9 cellular contexts compared by ENCODE assay signal in the genomic region with DNA sequence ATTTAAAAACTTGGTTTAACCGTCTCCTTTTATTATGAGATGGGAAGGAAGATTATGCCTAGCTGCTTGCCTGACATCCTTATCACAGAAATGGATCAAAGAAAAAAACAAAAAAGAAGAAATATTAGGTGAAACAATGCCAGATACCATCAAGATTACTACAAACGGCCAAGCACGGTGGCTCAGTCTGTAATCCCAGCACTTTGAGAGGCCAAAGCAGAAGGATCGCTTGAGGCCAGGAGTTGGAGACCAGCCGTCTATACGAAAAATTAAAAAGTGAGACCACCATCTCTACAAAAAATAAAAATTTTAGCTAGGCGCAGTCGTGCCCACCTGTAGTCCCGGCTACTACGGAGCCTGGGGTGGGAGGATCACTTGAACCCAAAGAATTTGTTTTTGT. TPM values are rescaled to one million over a fixed set of nuclear protein-coding genes. Genes with fewer than 3 reads are reported as not detected.
A peak's percentile ranks its signal among the peaks of the same experiment; 100 is the strongest.
DNase-seq lines count a peak whose midpoint lies in the region; ATAC-seq and TF ChIP-seq lines count a peak whose summit lies in the region.
"Had no signal": no experiment of that assay in that cellular context is flagged by ENCODE, and none has a peak within 500 bp of the region (broad histone marks: within the 10 kb centered on the region; RNA-seq: fewer than 3 reads in every experiment).

No MANE protein-coding gene starts in this region.

- WGBS in stomach, 5 donors, result 44 to 54% (median 45%) methylated on average over 10 of the region's 10 CpGs

- no peak for TF ChIP-seq POLR2A in stomach (IDR thresholded peaks at IDR 0.05)

- H3K27me3 ChIP-seq in stomach, result no peaks in the 10 kb centered on the region

- DNase-seq in T-helper 2 cell treated with Interferon-gamma antibody and Interleukin-4, amounts not matched to agents 5 μg/mL and 100 μg/mL, for 36 hours (ENCODE audit: low spot score), result no peak
- DNase-seq in T-helper 2 cell (no peak), WTC11 (ENCODE audit: low spot score) (no peak), glutamatergic neuron (no peak), stomach (no peak), pons (ENCODE audit: low spot score) (no peak), hippocampal formation (lab: John Stamatoyannopoulos, UW) (no peak)
- DNase-seq: NCI-H524 had no signal

- H3K4me3 ChIP-seq in stomach, result peak overlapping the region; percentile 91 to 97 (median 95)

- H3K27me3 Mint-ChIP-seq in T-helper 2 cell treated with Interferon-gamma antibody and Interleukin-4, amounts not matched to agents 5 μg/mL and 100 μg/mL, for 36 hours (ENCODE audit: low read depth), result no peaks in the 10 kb centered on the region
- H3K27me3 Mint-ChIP-seq in WTC11 (ENCODE audit: low read depth) (no peaks in the 10 kb centered on the region), glutamatergic neuron (ENCODE audit: unreplicated experiment) (peaks cover 21% of the 10 kb centered on the region)

- ATAC-seq in WTC11, result no peak
- ATAC-seq in activated CD4-positive, CD25-positive, alpha-beta regulatory T cell treated with anti-CD3 and anti-CD28 coated beads, Interleukin-2, amount 50 U/mL, for 24 hours, result no peak

- POLR2A ChIA-PET in WTC11 (lab: Charles Lee), result no interaction called here

- H3K4me3 Mint-ChIP-seq in T-helper 2 cell treated with Interferon-gamma antibody and Interleukin-4, amounts not matched to agents 5 μg/mL and 100 μg/mL, for 36 hours, result peak overlapping the region; percentile 90
- H3K4me3 Mint-ChIP-seq in WTC11, result peak overlapping the region; percentile 94
- H3K4me3 Mint-ChIP-seq in glutamatergic neuron (ENCODE audit: unreplicated experiment), result peak overlapping the region; percentile 99

- peaks cover 28 to 69% (median 45%) of the 10 kb centered on the region in 4 donors for H3K4me1 ChIP-seq in stomach

- CTCF ChIA-PET in WTC11 (lab: Charles Lee), result no interaction called here

- H3K4me1 Mint-ChIP-seq in T-helper 2 cell treated with Interferon-gamma antibody and Interleukin-4, amounts not matched to agents 5 μg/mL and 100 μg/mL, for 36 hours (ENCODE audit: low read depth), result peaks cover 52% of the 10 kb centered on the region
- H3K4me1 Mint-ChIP-seq in WTC11 (peaks cover 49% of the 10 kb centered on the region), glutamatergic neuron (ENCODE audit: low read depth, unreplicated experiment) (peaks cover 33% of the 10 kb centered on the region)

- TF ChIP-seq EP300 in stomach (IDR thresholded peaks at IDR 0.05), result no peak

- no peaks in the 10 kb centered on the region for H3K36me3 ChIP-seq in stomach

- no peaks in the 10 kb centered on the region for H3K9me3 Mint-ChIP-seq in T-helper 2 cell treated with Interferon-gamma antibody and Interleukin-4, amounts not matched to agents 5 μg/mL and 100 μg/mL, for 36 hours
- H3K9me3 Mint-ChIP-seq in WTC11 (no peaks in the 10 kb centered on the region), glutamatergic neuron (ENCODE audit: unreplicated experiment) (peaks cover 29% of the 10 kb centered on the region)

- no peak overlapping the region for H3K27ac Mint-ChIP-seq in T-helper 2 cell treated with Interferon-gamma antibody and Interleukin-4, amounts not matched to agents 5 μg/mL and 100 μg/mL, for 36 hours
- peak overlapping the region; percentile 58 for H3K27ac Mint-ChIP-seq in WTC11
- H3K27ac Mint-ChIP-seq in glutamatergic neuron (ENCODE audit: unreplicated experiment), result peak overlapping the region; percentile 99

- intact Hi-C loops in stomach (cut with DNase I; ENCODE audit: low total_unique reads), result no loop called here

- H3K36me3 Mint-ChIP-seq in T-helper 2 cell treated with Interferon-gamma antibody and Interleukin-4, amounts not matched to agents 5 μg/mL and 100 μg/mL, for 36 hours (ENCODE audit: low read depth), result peaks cover 10% of the 10 kb centered on the region
- H3K36me3 Mint-ChIP-seq in WTC11, result no peaks in the 10 kb centered on the region
- no peaks in the 10 kb centered on the region for H3K36me3 Mint-ChIP-seq in glutamatergic neuron (ENCODE audit: unreplicated experiment)

- no peak for TF ChIP-seq CTCF in WTC11 (IDR thresholded peaks at IDR 0.05)
- no peak for TF ChIP-seq CTCF in glutamatergic neuron (IDR thresholded peaks at IDR 0.05; ENCODE audit: partially characterized antibody, unreplicated experiment)
- no peak for TF ChIP-seq CTCF in stomach (IDR thresholded peaks at IDR 0.05)

- H3K9me3 ChIP-seq in stomach, result no peaks in the 10 kb centered on the region

- H3K27ac ChIP-seq in stomach, result peak overlapping the region in 3 of 5 donors; percentile 97 to 99 (median 98)

TF ChIP-seq in WTC11, 78 proteins besides CTCF, POLR2A, EP300 and RAD21 (continues in another document):
- TF ChIP-seq, protein P1, sequence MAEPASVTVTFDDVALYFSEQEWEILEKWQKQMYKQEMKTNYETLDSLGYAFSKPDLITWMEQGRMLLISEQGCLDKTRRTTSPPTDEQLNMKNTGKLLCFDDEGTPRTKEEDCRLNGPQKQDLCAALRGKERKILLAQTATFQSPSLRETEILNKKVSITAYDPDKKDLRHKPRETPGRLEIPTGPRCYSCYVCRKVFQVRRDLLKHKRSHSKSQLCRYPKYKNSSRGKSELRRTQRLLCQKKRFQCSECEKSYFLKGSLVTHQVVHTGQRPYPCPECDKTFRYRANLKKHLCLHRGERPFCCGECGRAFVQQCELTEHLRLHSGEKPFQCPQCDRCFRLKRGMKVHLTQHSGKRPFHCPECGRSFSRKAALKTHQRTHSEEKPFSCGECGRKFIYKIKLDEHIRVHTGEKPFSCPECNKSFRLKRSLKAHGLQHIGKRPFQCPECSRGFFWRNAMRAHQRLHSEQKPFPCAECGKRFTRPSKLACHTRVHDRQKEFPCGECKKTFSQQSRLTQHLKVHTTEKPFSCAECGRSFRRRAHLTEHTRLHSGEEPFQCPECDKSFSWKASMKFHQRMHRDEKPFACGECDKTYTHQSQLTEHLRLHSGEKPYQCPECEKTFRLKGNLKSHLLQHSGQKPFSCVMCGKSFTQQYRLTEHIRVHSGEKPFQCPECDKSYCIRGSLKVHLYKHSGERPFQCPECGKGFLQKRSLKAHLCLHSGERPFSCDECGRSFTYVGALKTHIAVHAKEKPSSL (CRISPR knock-in tag; conservative IDR thresholded peaks at IDR 0.05), result no peak
- no peak for TF ChIP-seq GTF2I (CRISPR knock-in tag; conservative IDR thresholded peaks at IDR 0.05)
- TF ChIP-seq NFE2L1 (CRISPR knock-in tag; IDR thresholded peaks at IDR 0.05), result no peak
- TF ChIP-seq PRDM15 (CRISPR knock-in tag; IDR thresholded peaks at IDR 0.05), result no peak
- TF ChIP-seq KAT7 (CRISPR knock-in tag; IDR thresholded peaks at IDR 0.05; ENCODE audit: borderline replicate concordance), result no peak
- no peak for TF ChIP-seq NR3C1 (CRISPR knock-in tag; conservative IDR thresholded peaks at IDR 0.05; ENCODE audit: low read depth)
- TF ChIP-seq ATF1 (CRISPR knock-in tag; IDR thresholded peaks at IDR 0.05), result no peak
- TF ChIP-seq ZNF263 (CRISPR knock-in tag; IDR thresholded peaks at IDR 0.05; ENCODE audit: low read depth), result no peak
- TF ChIP-seq TEAD4 (CRISPR knock-in tag; IDR thresholded peaks at IDR 0.05), result no peak
- no peak for TF ChIP-seq ETV6 (CRISPR knock-in tag; IDR thresholded peaks at IDR 0.05)
- TF ChIP-seq, protein P2, sequence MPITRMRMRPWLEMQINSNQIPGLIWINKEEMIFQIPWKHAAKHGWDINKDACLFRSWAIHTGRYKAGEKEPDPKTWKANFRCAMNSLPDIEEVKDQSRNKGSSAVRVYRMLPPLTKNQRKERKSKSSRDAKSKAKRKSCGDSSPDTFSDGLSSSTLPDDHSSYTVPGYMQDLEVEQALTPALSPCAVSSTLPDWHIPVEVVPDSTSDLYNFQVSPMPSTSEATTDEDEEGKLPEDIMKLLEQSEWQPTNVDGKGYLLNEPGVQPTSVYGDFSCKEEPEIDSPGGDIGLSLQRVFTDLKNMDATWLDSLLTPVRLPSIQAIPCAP (CRISPR knock-in tag; IDR thresholded peaks at IDR 0.05), result no peak
- no peak for TF ChIP-seq CBFB (CRISPR knock-in tag; IDR thresholded peaks at IDR 0.05; ENCODE audit: low read depth)
- no peak for TF ChIP-seq EMX1 (CRISPR knock-in tag; IDR thresholded peaks at IDR 0.05)

RNA-seq across cellular contexts. Expression of gene FRYL, which starts 2.3 kb away (rescaled TPM):
- total RNA-seq in WTC11 (2021) (33.1 to 38.7 TPM (median 36.9 TPM) in 3 replicates), glutamatergic neuron (ENCODE audit: unreplicated experiment) (190 TPM), stomach (100 to 1,000 TPM in 3 of 5 donors, 10 to 100 TPM in 2; 66.4 to 697 (median 105) TPM)
- 10 to 100 TPM in 1 of 3 donors, 1 to 10 TPM in 2; 6.4 to 12.8 (median 7.8) TPM for polyA plus RNA-seq in stomach

RNA-seq across cellular contexts. Expression of gene OCIAD1, which starts 53.1 kb away (rescaled TPM):
- total RNA-seq in WTC11 (2021), result 135 to 146 TPM (median 146 TPM) in 3 replicates
- 163 TPM for total RNA-seq in glutamatergic neuron (ENCODE audit: unreplicated experiment)
- total RNA-seq in stomach, result 100 to 1,000 TPM in 3 of 5 donors, 10 to 100 TPM in 2; 24.0 to 142 (median 112) TPM
- 10 to 100 TPM; 55.4 to 98.3 (median 72.6) TPM for polyA plus RNA-seq in stomach
